ENCODE assay signal across 2 cellular contexts in the genomic region with DNA sequence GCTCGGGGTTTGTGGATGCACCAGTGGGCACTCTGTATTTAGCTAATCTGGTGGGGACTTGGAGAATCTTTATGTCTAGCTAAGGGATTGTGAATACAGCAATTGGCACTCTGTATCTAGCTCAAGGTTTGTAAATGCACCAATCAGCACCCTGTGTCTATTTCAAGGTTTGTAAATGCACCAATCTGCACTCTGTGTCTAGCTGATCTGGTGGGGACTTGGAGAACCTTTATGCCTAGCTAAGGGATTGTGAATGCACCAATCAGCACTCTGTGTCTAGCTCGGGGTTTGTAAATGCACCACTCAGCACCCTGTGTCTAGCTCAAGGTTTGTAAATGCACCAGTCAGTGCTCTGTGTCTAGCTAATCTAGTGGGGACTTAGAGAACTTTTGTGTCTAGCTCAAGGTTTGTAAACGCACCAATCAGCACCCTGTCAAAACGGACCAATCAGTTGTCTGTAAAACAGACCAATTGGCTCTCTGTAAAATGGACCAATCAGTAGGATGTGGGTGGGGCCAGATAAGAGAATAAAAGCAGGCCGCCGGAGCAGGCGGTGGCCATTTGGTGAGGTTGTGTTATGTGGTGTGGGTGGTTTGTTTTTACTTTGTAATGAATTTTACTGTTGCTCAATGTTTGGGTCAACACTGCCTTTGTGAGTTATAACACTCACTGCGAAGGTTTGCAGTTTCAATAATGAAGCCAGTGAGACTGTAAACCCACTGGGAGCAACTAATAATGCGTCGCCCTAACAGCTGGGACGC. TPM values are rescaled to one million over a fixed set of nuclear protein-coding genes. Genes with fewer than 3 reads are reported as not detected.
"Had no signal": no experiment of that assay in that cellular context is flagged by ENCODE, and none has a peak within 500 bp of the region (broad histone marks: within the 10 kb centered on the region; RNA-seq: fewer than 3 reads in every experiment).

No MANE protein-coding gene starts in this region.

RNA-seq across cellular contexts. Expression of a gene that starts 33.8 kb away (rescaled TPM):
- total RNA-seq: thyroid gland, vagina had no signal
